Comparison of ENCODE assay signal across 14 cellular contexts in the genomic region with DNA sequence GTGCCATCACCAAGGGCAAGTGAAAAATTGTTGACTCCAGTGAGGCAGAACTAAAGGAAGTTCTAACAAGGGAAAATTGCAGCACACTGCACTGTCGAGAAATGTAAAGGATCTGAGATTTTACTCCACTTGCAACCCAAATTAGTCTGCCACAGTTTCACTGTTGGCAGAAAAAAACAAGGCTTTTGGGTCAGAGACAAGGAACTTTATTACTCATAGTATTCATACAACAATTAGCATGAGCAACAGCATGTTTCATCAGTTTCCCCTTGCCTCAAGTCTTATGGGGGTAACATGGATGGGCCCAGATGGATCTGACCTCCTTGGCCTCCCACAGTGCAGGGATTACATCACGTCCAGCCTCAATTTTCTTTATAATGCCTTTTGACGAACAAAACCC.
"Had no signal": no experiment of that assay in that cellular context is flagged by ENCODE, and none has a peak within 500 bp of the region (broad histone marks: within the 10 kb centered on the region; RNA-seq: fewer than 3 reads in every experiment).

No MANE protein-coding gene starts in this region.

- H3K9me3 Mint-ChIP-seq: activated CD8-positive, alpha-beta T cell treated with anti-CD3 and anti-CD28 coated beads for 36 hours; activated naive CD4-positive, alpha-beta T cell treated with anti-CD3 and anti-CD28 coated beads for 36 hours; activated T-cell treated with anti-CD3 and anti-CD28 coated beads, Interleukin-2, amount 50 U/mL, for 72 hours had no signal

- H3K27ac ChIP-seq: brain microvascular endothelial cell, lower lobe of right lung, right atrium auricular region, tibial artery, uterus, VCaP had no signal

- H3K36me3 ChIP-seq: brain microvascular endothelial cell, right atrium auricular region, uterus had no signal

- H3K4me1 ChIP-seq: lower lobe of right lung, right atrium auricular region, tibial artery, uterus had no signal

- H3K27me3 Mint-ChIP-seq: activated CD8-positive, alpha-beta T cell treated with anti-CD3 and anti-CD28 coated beads for 36 hours; naive thymus-derived CD4-positive, alpha-beta T cell had no signal

- H3K4me3 Mint-ChIP-seq: activated CD8-positive, alpha-beta T cell treated with anti-CD3 and anti-CD28 coated beads for 36 hours; activated naive CD4-positive, alpha-beta T cell treated with anti-CD3 and anti-CD28 coated beads for 36 hours; activated T-cell treated with anti-CD3 and anti-CD28 coated beads, Interleukin-2, amount 50 U/mL, for 72 hours; naive thymus-derived CD4-positive, alpha-beta T cell had no signal

- H3K9me3 ChIP-seq: lower lobe of right lung, right atrium auricular region, tibial artery, uterus had no signal

- H3K4me3 ChIP-seq: lower lobe of right lung, right atrium auricular region, smooth muscle cell, tibial artery, uterus had no signal

- DNase-seq: activated CD8-positive, alpha-beta memory T cell treated with anti-CD3 and anti-CD28 coated beads, Interleukin-2, amount 50 U/mL, for 4 hours; activated CD8-positive, alpha-beta T cell treated with anti-CD3 and anti-CD28 coated beads for 36 hours; activated naive CD4-positive, alpha-beta T cell treated with anti-CD3 and anti-CD28 coated beads for 36 hours; activated T-cell treated with anti-CD3 and anti-CD28 coated beads, Interleukin-2, amount 50 U/mL, for 72 hours; brain microvascular endothelial cell; glutamatergic neuron; lower lobe of right lung; naive thymus-derived CD4-positive, alpha-beta T cell; T-helper 9 cell; tibial artery; uterus had no signal

- H3K27ac Mint-ChIP-seq: activated CD8-positive, alpha-beta T cell treated with anti-CD3 and anti-CD28 coated beads for 36 hours; activated naive CD4-positive, alpha-beta T cell treated with anti-CD3 and anti-CD28 coated beads for 36 hours; activated T-cell treated with anti-CD3 and anti-CD28 coated beads, Interleukin-2, amount 50 U/mL, for 72 hours; naive thymus-derived CD4-positive, alpha-beta T cell had no signal

- H3K4me2 ChIP-seq: smooth muscle cell had no signal

- H3K27me3 ChIP-seq: brain microvascular endothelial cell, right atrium auricular region, tibial artery, uterus had no signal
